ENCODE assay signal across 2 cellular contexts in genomic region chr10:87562750-87563149, GRCh38.
TF ChIP-seq lines count a peak whose summit lies in the region.

No MANE protein-coding gene starts in this region.

TF ChIP-seq in HEK293, 187 proteins besides CTCF, POLR2A, EP300 and RAD21:
- no peak for TF ChIP-seq PATZ1 (tag by site-specific recombination; IDR thresholded peaks at IDR 0.05)
- peak; percentile 78 for TF ChIP-seq SETDB1 (IDR thresholded peaks at IDR 0.05; ENCODE audit: insufficient read length, low read length)

TF ChIP-seq in H1, 55 proteins besides CTCF, POLR2A, EP300 and RAD21:
- TF ChIP-seq SP1 (IDR thresholded peaks at IDR 0.05; ENCODE audit: low read depth, low read length) (no peak), SRF (IDR thresholded peaks at IDR 0.05; ENCODE audit: low read depth, low read length) (no peak), TBP (IDR thresholded peaks at IDR 0.05; ENCODE audit: low read depth, low read length) (no peak), CEBPB (IDR thresholded peaks at IDR 0.05; ENCODE audit: low read depth, low read length) (no peak), ZNF274 (IDR thresholded peaks at IDR 0.05; ENCODE audit: borderline replicate concordance, extremely low read depth, low read length) (no peak), TCF12 (IDR thresholded peaks at IDR 0.05; ENCODE audit: low read depth, low read length) (no peak), SAP30 (IDR thresholded peaks at IDR 0.05; ENCODE audit: insufficient read depth, insufficient replicate concordance, low read length) (no peak), HDAC6 (IDR thresholded peaks at IDR 0.05; ENCODE audit: low read depth, low read length) (no peak), KDM1A (IDR thresholded peaks at IDR 0.05; ENCODE audit: borderline replicate concordance, low read length) (no peak), JUN (IDR thresholded peaks at IDR 0.05; ENCODE audit: low read depth, low read length) (no peak), ATF2 (IDR thresholded peaks at IDR 0.05; ENCODE audit: low read length) (no peak), SIRT6 (IDR thresholded peaks at IDR 0.05; ENCODE audit: low read length) (no peak), TAF7 (optimal IDR thresholded peaks at IDR 0.05; ENCODE audit: borderline replicate concordance, low read depth, low read length) (no peak), POU5F1 (IDR thresholded peaks at IDR 0.05; ENCODE audit: low read depth, low read length) (no peak), SIN3A (conservative IDR thresholded peaks at IDR 0.05 in 1 of 2, IDR thresholded peaks at IDR 0.05 in 1 of 2; ENCODE audit: low read depth in 1 of 2, low read length in 2 of 2) (no peak), CHD2 (IDR thresholded peaks at IDR 0.05; ENCODE audit: low read length) (no peak), HDAC2 (IDR thresholded peaks at IDR 0.05; ENCODE audit: borderline replicate concordance in 1 of 2, low read depth in 2 of 2, low read length in 2 of 2) (no peak), CBX8 (IDR thresholded peaks at IDR 0.05; ENCODE audit: borderline replicate concordance, low read depth, low read length) (no peak), NANOG (IDR thresholded peaks at IDR 0.05; ENCODE audit: insufficient read depth, low read depth, low read length, poor library complexity, severe bottlenecking) (no peak)
